Comparison of ENCODE assay signal across 25 cellular contexts in the genomic region with DNA sequence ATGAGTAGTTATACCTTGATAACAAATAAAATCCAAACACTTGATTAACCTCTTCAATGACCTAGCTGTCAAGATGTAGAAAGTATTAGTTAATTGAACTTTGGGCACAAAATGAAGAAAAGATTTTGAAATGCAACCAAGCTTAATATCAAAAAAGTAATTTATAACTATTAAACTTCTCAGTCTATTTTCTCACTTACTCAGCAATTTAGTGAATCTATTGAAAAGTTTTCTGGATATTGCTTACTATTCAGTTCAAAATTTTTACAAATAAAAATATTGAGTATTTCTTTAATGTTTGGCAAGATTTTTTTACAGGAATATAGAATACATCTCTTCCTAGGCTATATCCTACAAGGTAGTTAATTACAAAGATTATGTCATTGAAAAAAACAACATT.
"Had no signal": no experiment of that assay in that cellular context is flagged by ENCODE, and none has a peak within 500 bp of the region (broad histone marks: within the 10 kb centered on the region; RNA-seq: fewer than 3 reads in every experiment).

No MANE protein-coding gene starts in this region.

- DNase-seq: stimulated activated CD4-positive, alpha-beta T cell treated with anti-CD3 and anti-CD28 coated beads, Interleukin-2, amount 100 ng/mL, for 48 hours; stimulated activated CD4-positive, alpha-beta T cell treated with anti-CD3 and anti-CD28 coated beads, Interleukin-4, amount 100 ng/mL, for 1 hour; stimulated activated CD4-positive, alpha-beta T cell treated with anti-CD3 and anti-CD28 coated beads, Interleukin-4, amount 100 ng/mL, for 24 hours; stimulated activated CD4-positive, alpha-beta T cell treated with anti-CD3 and anti-CD28 coated beads, Interleukin-4, amount 100 ng/mL, for 4 hours; stimulated activated CD8-positive, alpha-beta memory T cell treated with anti-CD3 and anti-CD28 coated beads, Interleukin-4, amount 100 ng/mL, for 48 hours; stimulated activated naive B cell treated with anti-CD40 and anti-IgM and Interleukin-4, amounts not matched to agents 10 μg/mL and 1 μg/mL and 100 μg/mL, for 72 hours; stimulated activated naive CD4-positive, alpha-beta T cell; stimulated activated naive CD4-positive, alpha-beta T cell treated with Interleukin-2 at 50 U/mL for 16 hours; stimulated activated naive CD8-positive, alpha-beta T cell treated with anti-CD3 and anti-CD28 coated beads, Interleukin-15, amount 100 ng/mL, for 72 hours; stimulated activated naive CD8-positive, alpha-beta T cell treated with anti-CD3 and anti-CD28 coated beads, Interleukin-15, Interleukin-2, amounts not matched to agents 100 U/mL and 50 U/mL, for 24 hours; stomach; testis; thyroid gland; tibial artery; transverse colon; upper lobe of left lung; upper lobe of right lung; uterus had no signal

- H3K9me3 ChIP-seq: stomach, suprapubic skin, testis, thoracic aorta, thyroid gland, tibial artery, tibial nerve, transverse colon, upper lobe of left lung, upper lobe of right lung, uterus, vagina had no signal

- H3K36me3 ChIP-seq: stomach, suprapubic skin, thoracic aorta, thyroid gland, tibial artery, tibial nerve, transverse colon, upper lobe of left lung, upper lobe of right lung, uterus, vagina had no signal

- H3K27ac ChIP-seq: stomach, suprapubic skin, testis, thoracic aorta, thyroid gland, tibial artery, tibial nerve, transverse colon, upper lobe of left lung, upper lobe of right lung, uterus, vagina had no signal

- H3K4me3 ChIP-seq: stomach, suprapubic skin, testis, thoracic aorta, thyroid gland, tibial artery, tibial nerve, transverse colon, upper lobe of left lung, upper lobe of right lung, uterus, vagina had no signal

- H3K4me1 ChIP-seq: stomach, suprapubic skin, testis, thyroid gland, tibial artery, tibial nerve, transverse colon, upper lobe of left lung, upper lobe of right lung, uterus, vagina had no signal

- ATAC-seq: stimulated activated effector memory CD8-positive, alpha-beta T cell treated with anti-CD3 and anti-CD28 coated beads, Interleukin-12 subunit alpha, Interleukin-12 subunit beta, amount 100 ng/mL, for 72 hours; stimulated activated memory B cell treated with anti-CD40 and anti-IgM and Interleukin-4, amounts not matched to agents 10 μg/mL and 1 μg/mL and 100 μg/mL, for 72 hours; stimulated activated naive B cell treated with anti-CD40 and anti-IgM and Interleukin-4, amounts not matched to agents 10 μg/mL and 1 μg/mL and 100 μg/mL, for 72 hours; stimulated activated naive CD8-positive, alpha-beta T cell treated with anti-CD3 and anti-CD28 coated beads, Interleukin-15, amount 100 ng/mL, for 72 hours; stimulated activated naive CD8-positive, alpha-beta T cell treated with anti-CD3 and anti-CD28 coated beads, Interleukin-15, Interleukin-2, amounts not matched to agents 100 U/mL and 50 U/mL, for 24 hours; upper lobe of right lung had no signal

- H3K27me3 ChIP-seq: stomach, suprapubic skin, testis, thyroid gland, tibial artery, tibial nerve, transverse colon, upper lobe of left lung, upper lobe of right lung, uterus, vagina had no signal

- FAIRE-seq: urothelium cell line had no signal
